In the genomic region with DNA sequence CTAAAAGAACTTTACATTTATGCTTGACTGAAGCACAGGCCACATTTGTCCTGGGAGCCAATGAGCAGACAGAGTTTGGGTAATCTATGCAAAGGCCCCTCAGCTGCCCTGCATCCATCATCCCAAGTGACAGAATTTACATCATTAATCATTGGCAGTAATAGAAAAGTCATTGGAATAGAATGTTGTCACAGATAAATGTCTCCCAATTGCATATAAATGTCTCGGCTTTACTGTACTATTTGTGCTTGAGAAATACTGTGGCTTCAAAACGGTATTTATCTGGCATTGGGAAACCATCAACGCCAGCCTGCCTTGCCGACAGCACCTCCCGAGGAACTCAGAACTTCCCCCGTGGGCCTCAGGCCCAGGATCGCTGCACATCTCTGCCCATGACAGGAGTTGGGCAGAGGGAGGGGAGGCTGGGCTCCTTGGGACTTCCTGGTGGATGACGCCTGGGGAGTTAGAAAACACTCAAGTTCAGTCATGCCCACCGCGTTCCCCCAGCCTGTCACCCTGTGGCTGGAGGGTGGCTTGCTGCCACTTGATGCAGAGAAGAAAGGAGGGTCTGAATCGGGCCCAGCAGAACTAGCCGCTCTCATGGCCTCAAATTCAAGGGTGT, we compare ENCODE assay signal across 26 cellular contexts.
DNase-seq lines count a peak whose midpoint lies in the region; ATAC-seq, FAIRE-seq and TF ChIP-seq lines count a peak whose summit lies in the region.
"Had no signal": no experiment of that assay in that cellular context is flagged by ENCODE, and none has a peak within 500 bp of the region (broad histone marks: within the 10 kb centered on the region; RNA-seq: fewer than 3 reads in every experiment).

No MANE protein-coding gene starts in this region.

- peaks cover 23% of the 10 kb centered on the region for H3K9me3 Mint-ChIP-seq in astrocyte (ENCODE audit: unreplicated experiment)
- peaks cover 0 to 17% (median 5%) of the 10 kb centered on the region in 9 donors for H3K9me3 Mint-ChIP-seq in naive thymus-derived CD8-positive, alpha-beta T cell
- H3K9me3 Mint-ChIP-seq: activated T-helper 2 cell treated with anti-CD3 and anti-CD28 coated beads, Interferon-gamma antibody, Interleukin-2, Interleukin-4, amounts not matched to agents 10 μg/mL and 5 μg/mL and 100 μg/mL, durations not matched to agents 14 hours and 24 hours and 36 hours; stimulated activated effector memory CD8-positive, alpha-beta T cell treated with anti-CD3 and anti-CD28 coated beads, Interleukin-12 subunit alpha, Interleukin-12 subunit beta, amount 100 ng/mL, for 72 hours had no signal

- H3K27ac ChIP-seq in KMS-11 (peak overlapping the region; percentile 99), astrocyte (ENCODE audit: low read depth, low read length) (no peak overlapping the region), foreskin keratinocyte (no peak overlapping the region), thoracic aorta (peak overlapping the region; percentile 21 to 35), stomach (no peak overlapping the region)
- H3K27ac ChIP-seq: brain microvascular endothelial cell, neutrophil, WERI-Rb-1 had no signal

- no peak overlapping the region for H3K27ac Mint-ChIP-seq in astrocyte (ENCODE audit: unreplicated experiment)
- H3K27ac Mint-ChIP-seq in naive thymus-derived CD8-positive, alpha-beta T cell, result no peak overlapping the region
- H3K27ac Mint-ChIP-seq: activated naive CD8-positive, alpha-beta T cell; activated T-helper 2 cell treated with anti-CD3 and anti-CD28 coated beads, Interferon-gamma antibody, Interleukin-2, Interleukin-4, amounts not matched to agents 10 μg/mL and 5 μg/mL and 100 μg/mL, durations not matched to agents 14 hours and 24 hours and 36 hours; stimulated activated effector memory CD8-positive, alpha-beta T cell treated with anti-CD3 and anti-CD28 coated beads, Interleukin-12 subunit alpha, Interleukin-12 subunit beta, amount 100 ng/mL, for 72 hours had no signal

- intact Hi-C loops in stomach (cut with DNase I; ENCODE audit: low total_unique reads), result no loop called here

- no peak for TF ChIP-seq POLR2A in stomach (IDR thresholded peaks at IDR 0.05)

- H3K4me3 Mint-ChIP-seq in astrocyte (ENCODE audit: unreplicated experiment), result no peak overlapping the region
- no peak overlapping the region for H3K4me3 Mint-ChIP-seq in naive thymus-derived CD8-positive, alpha-beta T cell
- H3K4me3 Mint-ChIP-seq: activated naive CD8-positive, alpha-beta T cell; stimulated activated effector memory CD8-positive, alpha-beta T cell treated with anti-CD3 and anti-CD28 coated beads, Interleukin-12 subunit alpha, Interleukin-12 subunit beta, amount 100 ng/mL, for 72 hours had no signal

- POLR2A ChIA-PET in naive thymus-derived CD8-positive, alpha-beta T cell (lab: Charles Lee), result no interaction called here

- H3K9me3 ChIP-seq in astrocyte (ENCODE audit: insufficient read depth, low read depth, low read length) (peaks cover 3% of the 10 kb centered on the region), thoracic aorta (no peaks in the 10 kb centered on the region), stomach (peaks cover 0 to 12% (median 3%) of the 10 kb centered on the region in 4 donors)
- H3K9me3 ChIP-seq: neutrophil, SK-N-SH had no signal

- H3K4me1 ChIP-seq in KMS-11 (ENCODE audit: low read depth, poor library complexity, severe bottlenecking) (peaks cover 85% of the 10 kb centered on the region), astrocyte (ENCODE audit: insufficient read depth, low read length) (peaks cover 2% of the 10 kb centered on the region), foreskin keratinocyte (peaks cover 15% of the 10 kb centered on the region), thoracic aorta (ENCODE audit: control insufficient read depth in 1 of 2, low read depth in 2 of 2) (peaks cover 13 to 31% of the 10 kb centered on the region in 2 donors), stomach (peaks cover 0 to 16% (median 3%) of the 10 kb centered on the region in 4 donors)

- H3K4me2 ChIP-seq in KMS-11, result peak overlapping the region; percentile 88
- no peak overlapping the region for H3K4me2 ChIP-seq in astrocyte (ENCODE audit: low read length)
- H3K4me2 ChIP-seq: SK-N-SH had no signal

- DNase-seq in astrocyte (ENCODE audit: low read depth) (peak; percentile 72), foreskin keratinocyte (peak; percentile 20 to 43), thoracic aorta (ENCODE audit: low spot score) (no peak), stomach (no peak)
- no peak for DNase-seq in naive thymus-derived CD8-positive, alpha-beta T cell
- DNase-seq: activated CD4-positive, alpha-beta T cell treated with anti-CD3 and anti-CD28 coated beads, Interleukin-2, amount 50 U/mL, for 1 hour; activated CD8-positive, alpha-beta memory T cell treated with anti-CD3 and anti-CD28 coated beads, Interleukin-2, amount 50 U/mL, for 48 hours; brain microvascular endothelial cell; DMS79 treated with DMSO at 0.1 percent for 48 hours; Kasumi-1; left ventricle myocardium superior; NCI-H1105; NCI-H2081 treated with DMSO at 0.1 percent for 48 hours; NCI-H446 treated with DMSO at 0.1 percent for 48 hours; SK-N-SH; stimulated activated CD4-positive, alpha-beta T cell treated with anti-CD3 and anti-CD28 coated beads, Interleukin-2, amount 100 ng/mL, for 24 hours; WERI-Rb-1 had no signal

- H3K36me3 ChIP-seq in KMS-11 (ENCODE audit: insufficient read depth) (no peaks in the 10 kb centered on the region), astrocyte (ENCODE audit: insufficient read depth, low read length) (no peaks in the 10 kb centered on the region), thoracic aorta (no peaks in the 10 kb centered on the region), stomach (no peaks in the 10 kb centered on the region)
- H3K36me3 ChIP-seq: brain microvascular endothelial cell, neutrophil, WERI-Rb-1 had no signal

- peaks cover 3% of the 10 kb centered on the region for H3K36me3 Mint-ChIP-seq in astrocyte (ENCODE audit: low read depth, unreplicated experiment)
- peaks cover 0 to 11% (median 7%) of the 10 kb centered on the region in 3 donors for H3K36me3 Mint-ChIP-seq in naive thymus-derived CD8-positive, alpha-beta T cell
- H3K36me3 Mint-ChIP-seq: activated naive CD8-positive, alpha-beta T cell; stimulated activated effector memory CD8-positive, alpha-beta T cell treated with anti-CD3 and anti-CD28 coated beads, Interleukin-12 subunit alpha, Interleukin-12 subunit beta, amount 100 ng/mL, for 72 hours had no signal

- H3K9ac ChIP-seq in KMS-11 (peak overlapping the region; percentile 77), astrocyte (ENCODE audit: low read length) (no peak overlapping the region)
- H3K9ac ChIP-seq: SK-N-SH had no signal

- H4K20me1 ChIP-seq in KMS-11 (ENCODE audit: insufficient read depth), result no peaks in the 10 kb centered on the region
- H4K20me1 ChIP-seq in astrocyte (ENCODE audit: insufficient read depth, low read length), result no peaks in the 10 kb centered on the region

- H3K4me1 Mint-ChIP-seq in astrocyte (ENCODE audit: low read depth, unreplicated experiment), result no peaks in the 10 kb centered on the region
- H3K4me1 Mint-ChIP-seq in naive thymus-derived CD8-positive, alpha-beta T cell, result peaks cover 0 to 5% (median 0%) of the 10 kb centered on the region in 4 donors

- WGBS in stomach, 5 donors, result 64 to 85% (median 81%) methylated on average over 11 to 12 of the region's 12 CpGs

- H3K4me3 ChIP-seq in KMS-11 (IDR thresholded peaks at IDR 0.05; ENCODE audit: insufficient read depth, low read depth, low read length) (no peak overlapping the region), astrocyte (ENCODE audit: insufficient read depth, low read depth, low read length) (no peak overlapping the region), thoracic aorta (no peak overlapping the region), stomach (no peak overlapping the region)
- H3K4me3 ChIP-seq: coronary artery, GM12878, skin epidermis had no signal

- no peak for TF ChIP-seq CTCF in KMS-11 (conservative IDR thresholded peaks at IDR 0.05; ENCODE audit: low read depth, low read length)
- TF ChIP-seq CTCF in astrocyte (IDR thresholded peaks at IDR 0.05; ENCODE audit: insufficient read depth, low read depth, low read length), result no peak
- no peak for TF ChIP-seq CTCF in foreskin keratinocyte (conservative IDR thresholded peaks at IDR 0.05)
- TF ChIP-seq CTCF in thoracic aorta (IDR thresholded peaks at IDR 0.05), result no peak
- TF ChIP-seq CTCF in stomach (IDR thresholded peaks at IDR 0.05), result no peak

- H3K27me3 Mint-ChIP-seq in astrocyte (ENCODE audit: low read depth, unreplicated experiment), result peaks cover 13% of the 10 kb centered on the region
- peaks cover 18 to 49% (median 34%) of the 10 kb centered on the region in 5 donors for H3K27me3 Mint-ChIP-seq in naive thymus-derived CD8-positive, alpha-beta T cell

- H3K79me2 ChIP-seq in KMS-11 (ENCODE audit: insufficient read depth, low read depth) (no peaks in the 10 kb centered on the region), astrocyte (ENCODE audit: insufficient read depth, low read length) (no peaks in the 10 kb centered on the region)

- H2AFZ ChIP-seq in KMS-11 (ENCODE audit: low read depth) (peak overlapping the region; percentile 28), astrocyte (ENCODE audit: low read depth, low read length) (no peak overlapping the region)

- ATAC-seq in foreskin keratinocyte, result peak; percentile 69
- ATAC-seq in thoracic aorta (ENCODE audit: insufficient number of reproducible peaks, low FRiP score, low read depth), result no peak
- ATAC-seq in HG03095 (IDR thresholded peaks at IDR 0.05; ENCODE audit: unreplicated experiment), result no peak
- ATAC-seq in naive thymus-derived CD8-positive, alpha-beta T cell, result no peak
- ATAC-seq: GM12878; left ventricle myocardium superior; stimulated activated effector memory CD8-positive, alpha-beta T cell treated with anti-CD3 and anti-CD28 coated beads, Interleukin-12 subunit alpha, Interleukin-12 subunit beta, amount 100 ng/mL, for 72 hours had no signal

- no peak for TF ChIP-seq EP300 in stomach (IDR thresholded peaks at IDR 0.05)

- FAIRE-seq in astrocyte (lab: Jason Lieb, UNC), result no peak
- FAIRE-seq: GM12878 had no signal

- no peaks in the 10 kb centered on the region for H3K27me3 ChIP-seq in KMS-11 (ENCODE audit: insufficient read depth, low read depth)
- peaks cover 4% of the 10 kb centered on the region for H3K27me3 ChIP-seq in astrocyte (ENCODE audit: insufficient read depth, low read length)
- no peaks in the 10 kb centered on the region for H3K27me3 ChIP-seq in foreskin keratinocyte
- no peaks in the 10 kb centered on the region for H3K27me3 ChIP-seq in thoracic aorta (replicated peaks; ENCODE audit: insufficient read depth)
- H3K27me3 ChIP-seq in stomach, result peaks cover 0 to 25% (median 0%) of the 10 kb centered on the region in 3 donors
- H3K27me3 ChIP-seq: brain microvascular endothelial cell, neutrophil had no signal

Comparison
In these comparisons a context has a peak if more than half of its experiments do, and no peak if none do; other contexts are left out.
1. H3K27ac ChIP-seq: peak in KMS-11 (single experiment) and thoracic aorta (2 of 2); none in astrocyte (single experiment), foreskin keratinocyte (single experiment) and stomach (0 of 5).
2. DNase-seq: peak in astrocyte (single experiment) and foreskin keratinocyte (2 of 2); none in thoracic aorta (single experiment), stomach (single experiment) and naive thymus-derived CD8-positive, alpha-beta T cell (0 of 10).